In the genomic region with DNA sequence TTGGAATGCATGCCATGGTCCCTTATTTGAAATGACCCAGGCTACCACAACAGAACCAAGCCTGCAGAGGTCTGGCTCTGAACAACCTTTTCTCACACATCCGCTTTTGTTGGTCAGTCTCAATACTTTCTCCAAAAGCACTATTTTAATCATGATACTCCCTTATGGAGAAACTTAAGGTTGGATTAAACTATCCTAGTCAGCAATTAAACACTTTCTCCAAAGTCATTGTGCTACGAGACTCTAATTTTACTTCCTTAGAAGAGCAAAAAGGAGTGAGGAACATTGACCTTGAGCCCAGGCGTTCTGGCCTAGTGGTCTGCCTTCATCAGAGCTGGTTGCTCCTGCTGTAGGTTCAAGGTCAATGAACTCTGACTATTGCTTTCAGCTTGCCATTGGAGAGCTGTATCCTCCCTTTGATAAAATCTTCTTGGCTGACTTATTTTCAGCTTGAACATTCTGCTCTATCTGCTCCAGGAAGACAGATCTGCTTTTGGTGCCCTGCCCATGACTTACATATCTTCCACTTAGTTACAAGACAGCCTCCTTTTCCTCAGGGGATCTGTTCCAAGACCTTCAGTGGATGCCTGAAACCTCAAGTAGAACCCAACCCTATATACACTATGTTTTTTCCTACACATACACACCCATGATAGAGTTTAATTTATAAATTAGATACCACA, we compare ENCODE assay signal across 27 cellular contexts.
DNase-seq lines count a peak whose midpoint lies in the region; ATAC-seq, FAIRE-seq and TF ChIP-seq lines count a peak whose summit lies in the region.
"Had no signal": no experiment of that assay in that cellular context is flagged by ENCODE, and none has a peak within 500 bp of the region (broad histone marks: within the 10 kb centered on the region; RNA-seq: fewer than 3 reads in every experiment).

No MANE protein-coding gene starts in this region.

- ATAC-seq in A549 (no peak), IMR-90 (ENCODE audit: low read depth) (no peak)
- ATAC-seq: GM12878 had no signal

- H3K9ac ChIP-seq in IMR-90 (ENCODE audit: low read depth, low read length), result no peak overlapping the region
- H3K9ac ChIP-seq in parathyroid adenoma, result no peak overlapping the region
- H3K9ac ChIP-seq in kidney (ENCODE audit: low read length in 2 of 2), result no peak overlapping the region
- H3K9ac ChIP-seq: GM23248 had no signal

- no peak overlapping the region for H2AFZ ChIP-seq in IMR-90 (replicated peaks; ENCODE audit: low read length, poor library complexity)
- H2AFZ ChIP-seq in parathyroid adenoma, result peak overlapping the region; percentile 42
- H2AFZ ChIP-seq: GM23248 had no signal

- H3K9me1 ChIP-seq in IMR-90 (ENCODE audit: insufficient read depth, low read length), result peaks cover 7% of the 10 kb centered on the region; the same call in 1 of the 2 replicates

- FAIRE-seq in A549 (lab: Jason Lieb, UNC) (no peak), kidney (lab: Jason Lieb, UNC) (no peak)
- FAIRE-seq: GM12878 had no signal

- POLR2A ChIA-PET in A549 (lab: Yijun Ruan, JAX) (no interaction called here), IMR-90 (lab: Charles Lee; ENCODE audit: unreplicated experiment) (no interaction called here)

- H3K4me1 ChIP-seq in A549, result 0 out of 3 replicates have a peak, but pooled peaks cover 3% of the 10 kb centered on the region
- H3K4me1 ChIP-seq in IMR-90 (ENCODE audit: control insufficient read depth, insufficient read depth, low read length), result no peaks in the 10 kb centered on the region
- peaks cover 23% of the 10 kb centered on the region for H3K4me1 ChIP-seq in parathyroid adenoma
- H3K4me1 ChIP-seq in kidney (ENCODE audit: control insufficient read depth in 1 of 2, insufficient read depth in 1 of 2, low read depth in 1 of 2, low read length in 2 of 2), result peaks cover 0 to 2% of the 10 kb centered on the region in 2 donors

- no peak overlapping the region for H4K8ac ChIP-seq in IMR-90 (ENCODE audit: low read depth in 2 of 2, low read length in 2 of 2)

- 0 out of 4 replicates have a peak, but pooled peaks cover 0 to 5% of the 10 kb centered on the region in 2 experiments for H3K79me1 ChIP-seq in IMR-90 (ENCODE audit: low read depth in 1 of 2, low read length in 2 of 2)

- TF ChIP-seq POLR2A in A549 (IDR thresholded peaks at IDR 0.05; ENCODE audit: low read length) (no peak), IMR-90 (IDR thresholded peaks at IDR 0.05; ENCODE audit: low read depth, low read length) (no peak)

- CTCF ChIA-PET in A549 (lab: Yijun Ruan, JAX), result interaction anchor here (1.4 kb wide), 1 partner anchor 84 kb away, joined by 6 read pairs; no protein-coding TSS in a partner anchor
- CTCF ChIA-PET in IMR-90 (lab: Yijun Ruan, JAX), result interaction anchor here (1.0 kb wide), 1 partner anchor 38 kb away, joined by 3 read pairs; no protein-coding TSS in a partner anchor

- H3K23ac ChIP-seq in IMR-90 (ENCODE audit: low read depth, low read length), result no peak overlapping the region

- peak overlapping the region; percentile 71; the same call in 1 of the 2 replicates for H3K14ac ChIP-seq in IMR-90 (replicated peaks; ENCODE audit: low read depth, low read length)

- H3K27ac ChIP-seq in A549, result no peak overlapping the region
- H3K27ac ChIP-seq in IMR-90 (ENCODE audit: insufficient read depth, low read length), result no peak overlapping the region
- H3K27ac ChIP-seq in parathyroid adenoma, result peak overlapping the region; percentile 83
- H3K27ac ChIP-seq in kidney (ENCODE audit: low read depth in 2 of 2, low read length in 2 of 2), result no peak overlapping the region
- H3K27ac ChIP-seq: GM23248 had no signal

- WGBS in A549 (ENCODE audit: missing lambda C conversion rate), result 69% methylated on average over 3 of the region's 3 CpGs
- WGBS in IMR-90 (ENCODE audit: extremely low coverage in 2 of 2, insufficient read length in 1 of 2), 2 experiments, result 100% methylated on average over 1 of the region's 3 CpGs; no CpG with 5 or more reads in 1 of the 2 experiments

- H3K4me2 ChIP-seq in A549 (no peak overlapping the region), IMR-90 (ENCODE audit: low read depth, low read length) (no peak overlapping the region), parathyroid adenoma (ENCODE audit: low read length) (peak overlapping the region; percentile 24)

- H3K36me3 ChIP-seq in IMR-90 (ENCODE audit: control insufficient read depth, insufficient read depth, low read length) (no peaks in the 10 kb centered on the region), parathyroid adenoma (ENCODE audit: control insufficient read depth, insufficient read depth, low read length) (no peaks in the 10 kb centered on the region), kidney (ENCODE audit: control insufficient read depth in 1 of 2, insufficient read depth in 2 of 2, low read length in 2 of 2) (no peaks in the 10 kb centered on the region)

- H3K56ac ChIP-seq in IMR-90 (ENCODE audit: extremely low read depth, insufficient read depth, low read length), result no peak overlapping the region

- H4K20me1 ChIP-seq in IMR-90 (ENCODE audit: insufficient read depth, low read length), result no peaks in the 10 kb centered on the region

- no peak overlapping the region for H2BK15ac ChIP-seq in IMR-90 (ENCODE audit: low read depth, low read length)

- no peak overlapping the region for H3K18ac ChIP-seq in IMR-90 (ENCODE audit: low read depth, low read length)

- DNase-seq in A549 (ENCODE audit: low read depth in 1 of 2, low spot score in 1 of 2) (no peak), IMR-90 (no peak), epithelial cell of esophagus (ENCODE audit: low read depth) (peak; percentile 42), head of caudate nucleus (no peak), ACHN (no peak), kidney (no peak)
- DNase-seq: C1 segment of cervical spinal cord; CD4-positive, alpha-beta memory T cell; COR-L47; DMS53; GDM1; H9; Karpas-422; MV-4-11; NCI-H1105; NCI-H1436 treated with DMSO at 0.1 percent for 48 hours; NCI-H1930; NCI-H2107; NCI-H446 treated with DMSO at 0.1 percent for 48 hours; NCI-H526; NCI-H82; NK-92 treated with Interleukin-12 subunit alpha and Interleukin-12 subunit beta, amount 100 ng/mL, for 24 hours; RPMI8226; SHP77 treated with DMSO at 0.1 percent for 48 hours had no signal

- no peak for TF ChIP-seq RAD21 in A549 (conservative IDR thresholded peaks at IDR 0.05 in 1 of 2, IDR thresholded peaks at IDR 0.05 in 1 of 2)
- no peak for TF ChIP-seq RAD21 in IMR-90 (IDR thresholded peaks at IDR 0.05; ENCODE audit: low read length)

- no peak overlapping the region for H2AK9ac ChIP-seq in IMR-90 (replicated peaks; ENCODE audit: low read depth, low read length, poor library complexity)

- peak overlapping the region; percentile 37; the same call in 1 of the 2 replicates for H2BK20ac ChIP-seq in IMR-90 (ENCODE audit: low read depth, low read length)

- peak overlapping the region; percentile 59; the same call in 1 of the 2 replicates for H2BK120ac ChIP-seq in IMR-90 (ENCODE audit: low read depth, low read length)

- no peaks in the 10 kb centered on the region for H3K79me2 ChIP-seq in parathyroid adenoma

- H3K27me3 ChIP-seq in IMR-90 (ENCODE audit: control insufficient read depth, insufficient read depth, low read length), result no peaks in the 10 kb centered on the region
- H3K27me3 ChIP-seq in parathyroid adenoma (ENCODE audit: control insufficient read depth, insufficient read depth, low read length), result no peaks in the 10 kb centered on the region

- H2BK5ac ChIP-seq in IMR-90 (ENCODE audit: low read depth, low read length, poor library complexity, severe bottlenecking), result no peak overlapping the region

- TF ChIP-seq EP300 in A549 (IDR thresholded peaks at IDR 0.05), result no peak

- no peak for TF ChIP-seq CTCF in A549 (IDR thresholded peaks at IDR 0.05)
- TF ChIP-seq CTCF in IMR-90 (conservative IDR thresholded peaks at IDR 0.05; ENCODE audit: low read depth, low read length), result no peak
- TF ChIP-seq CTCF in epithelial cell of esophagus (IDR thresholded peaks at IDR 0.05; ENCODE audit: insufficient read depth, low read depth, low read length, missing control alignments), result no peak
- TF ChIP-seq CTCF in parathyroid adenoma (IDR thresholded peaks at IDR 0.05), result no peak
- TF ChIP-seq CTCF in kidney (IDR thresholded peaks at IDR 0.05; ENCODE audit: borderline replicate concordance, extremely low read depth, insufficient read depth), result no peak

- peak overlapping the region; percentile 66; the same call in 1 of the 2 replicates for H3K4ac ChIP-seq in IMR-90 (ENCODE audit: low read depth, low read length)

- peak overlapping the region; percentile 23; the same call in 1 of the 2 replicates for H2AK5ac ChIP-seq in IMR-90 (ENCODE audit: low read depth, low read length)

- H3K9me3 ChIP-seq in A549 (no peaks in the 10 kb centered on the region), IMR-90 (ENCODE audit: control insufficient read depth, insufficient read depth, low read length) (no peaks in the 10 kb centered on the region), parathyroid adenoma (ENCODE audit: control insufficient read depth, low read length) (no peaks in the 10 kb centered on the region), kidney (ENCODE audit: control insufficient read depth in 1 of 2, low read length in 2 of 2) (no peaks in the 10 kb centered on the region)

- no peak overlapping the region for H4K5ac ChIP-seq in IMR-90 (ENCODE audit: low read depth, low read length)

- H4K91ac ChIP-seq in IMR-90 (ENCODE audit: insufficient read depth, low read depth, low read length), result no peak overlapping the region

- BruUV-seq in IMR-90 (replicated peaks; lab: Mats Ljungman, UMichigan), result no TSS peak

- H3K4me3 ChIP-seq in A549, result no peak overlapping the region
- no peak overlapping the region for H3K4me3 ChIP-seq in IMR-90 (ENCODE audit: insufficient read depth, low read depth, low read length)
- no peak overlapping the region for H3K4me3 ChIP-seq in epithelial cell of esophagus (ENCODE audit: low read length)
- H3K4me3 ChIP-seq in parathyroid adenoma (ENCODE audit: low read depth, low read length), result no peak overlapping the region
- no peak overlapping the region for H3K4me3 ChIP-seq in kidney (ENCODE audit: low read length in 2 of 2)
- H3K4me3 ChIP-seq: GM12878, GM23248 had no signal

- intact Hi-C loops in IMR-90 (cut with micrococcal nuclease) (no loop called here), head of caudate nucleus (cut with DNase I) (no loop called here), kidney (cut with DNase I) (no loop called here)

- dilution Hi-C loops in IMR-90 (cut with HindIII; ENCODE audit: low sequenced_read_pairs, unreplicated experiment), result no loop called here

- in situ Hi-C loops in IMR-90 (cut with MboI; ENCODE audit: low sequenced_read_pairs), result no loop called here
- in situ Hi-C loops in ACHN (cut with HindIII; ENCODE audit: low pct_ligation_motif_present, low pct_unique_long_range_greater_than_20kb, low sequenced_read_pairs), result no loop called here

TF ChIP-seq in A549, 52 proteins besides CTCF, POLR2A, EP300 and RAD21 (continues in another document):
- peak; percentile 66 for TF ChIP-seq MAFK (IDR thresholded peaks at IDR 0.05; ENCODE audit: partially characterized antibody)

TF ChIP-seq in IMR-90, 13 proteins besides CTCF, POLR2A, EP300 and RAD21:
- TF ChIP-seq FOS (IDR thresholded peaks at IDR 0.05; ENCODE audit: low read depth, low read length) (no peak), MAFK (IDR thresholded peaks at IDR 0.05; ENCODE audit: low read depth, low read length) (peak; percentile 71)
